Comparison of ENCODE assay signal across 11 cellular contexts in genomic region chr4:151045907-151046306, GRCh38. TPM values are rescaled to one million over a fixed set of nuclear protein-coding genes. Genes with fewer than 3 reads are reported as not detected.
DNase-seq lines count a peak whose midpoint lies in the region; ATAC-seq and TF ChIP-seq lines count a peak whose summit lies in the region.
"Had no signal": no experiment of that assay in that cellular context is flagged by ENCODE, and none has a peak within 500 bp of the region (broad histone marks: within the 10 kb centered on the region; RNA-seq: fewer than 3 reads in every experiment).

No MANE protein-coding gene starts in this region.

- H3K4me3 ChIP-seq in vagina (no peak overlapping the region), left ventricle myocardium inferior (no peak overlapping the region)
- H3K4me3 ChIP-seq: uterus had no signal

- H3K27me3 ChIP-seq in vagina (no peaks in the 10 kb centered on the region), left ventricle myocardium inferior (ENCODE audit: low read depth) (no peaks in the 10 kb centered on the region)
- H3K27me3 ChIP-seq: uterus had no signal

- no peaks in the 10 kb centered on the region for H3K4me1 ChIP-seq in vagina
- H3K4me1 ChIP-seq in left ventricle myocardium inferior: no peaks in the 10 kb centered on the region
- H3K4me1 ChIP-seq: uterus had no signal

- H3K27ac ChIP-seq in vagina (no peak overlapping the region), left ventricle myocardium inferior (replicated peaks) (no peak overlapping the region)
- H3K27ac ChIP-seq: uterus had no signal

- H3K36me3 ChIP-seq in vagina: no peaks in the 10 kb centered on the region
- no peaks in the 10 kb centered on the region for H3K36me3 ChIP-seq in left ventricle myocardium inferior
- H3K36me3 ChIP-seq: uterus had no signal

- intact Hi-C loops in vagina (cut with DNase I) (no loop called here), left ventricle myocardium inferior (cut with micrococcal nuclease) (no loop called here)

- peak; percentile 53 for ATAC-seq in HG03432 (IDR thresholded peaks at IDR 0.05; ENCODE audit: unreplicated experiment)
- ATAC-seq in HG02759 (IDR thresholded peaks at IDR 0.05; ENCODE audit: unreplicated experiment): no peak

- TF ChIP-seq CTCF in vagina (IDR thresholded peaks at IDR 0.05) (no peak), left ventricle myocardium inferior (IDR thresholded peaks at IDR 0.05; ENCODE audit: borderline replicate concordance) (no peak)

- TF ChIP-seq POLR2A in vagina (IDR thresholded peaks at IDR 0.05): no peak

- H3K9me3 ChIP-seq in vagina (no peaks in the 10 kb centered on the region), left ventricle myocardium inferior (replicated peaks) (no peaks in the 10 kb centered on the region)
- H3K9me3 ChIP-seq: uterus had no signal

- DNase-seq in EL: peak; percentile 3
- DNase-seq in NCI-H748 treated with DMSO at 0.1 percent for 48 hours (lab: John Stamatoyannopoulos, UW): peak; percentile 53
- DNase-seq in iPS-NIHi11 (ENCODE audit: low spot score): peak; percentile 50
- no peak for DNase-seq in vagina (ENCODE audit: extremely low spot score in 2 of 2)
- no peak for DNase-seq in activated CD4-positive, alpha-beta T cell treated with anti-CD3 and anti-CD28 coated beads for 1 hour
- DNase-seq in left ventricle myocardium inferior: no peak
- DNase-seq: activated B cell treated with CpG ODN at 0.5 μM for 24 hours, NCI-H446 treated with DMSO at 0.1 percent for 48 hours, uterus had no signal

RNA-seq across cellular contexts. Expression of gene LRBA, which starts 30.8 kb away (rescaled TPM):
- 68.0 TPM for total RNA-seq in vagina
- 19.1 TPM for total RNA-seq in left ventricle myocardium inferior

RNA-seq across cellular contexts. Expression of gene RPS3A, which starts 53.5 kb away (rescaled TPM):
- total RNA-seq in vagina (2,695 TPM), left ventricle myocardium inferior (1,043 TPM)

Comparison
In these comparisons a context has a peak if more than half of its experiments do, and no peak if none do; other contexts are left out.
1. DNase-seq: peak in EL (single experiment), NCI-H748 treated with DMSO at 0.1 percent for 48 hours (single experiment) and iPS-NIHi11 (single experiment); none in vagina (0 of 2), activated CD4-positive, alpha-beta T cell treated with anti-CD3 and anti-CD28 coated beads for 1 hour (single experiment) and left ventricle myocardium inferior (single experiment).